ENCODE assay signal across 22 cellular contexts in the genomic region with DNA sequence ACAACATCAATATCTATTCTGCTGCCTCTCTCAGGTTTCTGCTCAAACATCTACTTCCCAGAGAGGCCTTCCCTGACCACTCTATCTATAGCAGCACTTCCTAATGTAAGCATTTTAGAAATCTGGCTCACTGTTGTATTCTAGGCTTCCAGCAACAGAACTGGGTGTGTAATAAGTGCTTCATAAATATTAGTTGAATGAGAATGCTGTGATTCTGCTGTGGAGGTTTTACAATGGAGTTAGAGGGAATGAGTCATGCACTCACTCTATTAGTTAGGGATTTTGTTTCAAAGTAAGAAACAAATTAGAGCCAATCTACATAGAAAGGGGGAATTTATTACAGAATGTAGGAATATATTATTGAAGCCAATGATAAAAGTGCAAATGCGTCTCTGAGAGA. TPM values are rescaled to one million over a fixed set of nuclear protein-coding genes. Genes with fewer than 3 reads are reported as not detected.
A peak's percentile ranks its signal among the peaks of the same experiment; 100 is the strongest.
DNase-seq lines count a peak whose midpoint lies in the region; ATAC-seq and TF ChIP-seq lines count a peak whose summit lies in the region.
"Had no signal": no experiment of that assay in that cellular context is flagged by ENCODE, and none has a peak within 500 bp of the region (broad histone marks: within the 10 kb centered on the region; RNA-seq: fewer than 3 reads in every experiment).

No MANE protein-coding gene starts in this region.

- no peak overlapping the region for H2AFZ ChIP-seq in PC-3 (ENCODE audit: low read length)
- H2AFZ ChIP-seq: GM23338 had no signal

- no peaks in the 10 kb centered on the region for H3K27me3 ChIP-seq in PC-3 (ENCODE audit: low read length)
- H3K27me3 ChIP-seq: BLaER1 had no signal

- no peaks in the 10 kb centered on the region for H4K20me1 ChIP-seq in PC-3 (ENCODE audit: low read length)
- H4K20me1 ChIP-seq: BLaER1 had no signal

- H3K9me2 ChIP-seq in PC-3 (replicated peaks; ENCODE audit: low read length): no peaks in the 10 kb centered on the region

- H3K27ac ChIP-seq in PC-3 (ENCODE audit: low read length) (no peak overlapping the region), temporal lobe (ENCODE audit: low read depth, low read length) (peak overlapping the region; percentile 57)
- H3K27ac ChIP-seq: BLaER1, C4-2B had no signal

- peaks cover 15% of the 10 kb centered on the region for H3K27me3 Mint-ChIP-seq in activated CD4-positive, alpha-beta T cell treated with anti-CD3 and anti-CD28 coated beads for 36 hours
- H3K27me3 Mint-ChIP-seq: B cell; CD4-positive, CD25-positive, alpha-beta regulatory T cell had no signal

- intact Hi-C loops in PC-3 (cut with micrococcal nuclease): no loop called here
- intact Hi-C loops in activated CD4-positive, alpha-beta T cell treated with anti-CD3 and anti-CD28 coated beads for 36 hours (cut with DNase I, micrococcal nuclease): no loop called here

- CTCF ChIA-PET in PC-3 (lab: Charles Lee): no interaction called here
- CTCF ChIA-PET in activated CD4-positive, alpha-beta T cell treated with anti-CD3 and anti-CD28 coated beads for 36 hours (lab: Charles Lee): no interaction called here

- H3K27ac Mint-ChIP-seq in activated CD4-positive, alpha-beta T cell treated with anti-CD3 and anti-CD28 coated beads for 36 hours: no peak overlapping the region
- H3K27ac Mint-ChIP-seq: B cell; CD8-positive, alpha-beta T cell; GM23338; H9 had no signal

- no peaks in the 10 kb centered on the region for H3K4me1 Mint-ChIP-seq in activated CD4-positive, alpha-beta T cell treated with anti-CD3 and anti-CD28 coated beads for 36 hours
- H3K4me1 Mint-ChIP-seq: B cell; CD4-positive, CD25-positive, alpha-beta regulatory T cell; GM23338; H9 had no signal

- H3K9ac ChIP-seq in PC-3 (ENCODE audit: low read length): no peak overlapping the region
- H3K9ac ChIP-seq: BLaER1 had no signal

- no peak for TF ChIP-seq CTCF in PC-3 (conservative IDR thresholded peaks at IDR 0.05; ENCODE audit: low read depth, low read length)

- H3K9me3 ChIP-seq in PC-3 (ENCODE audit: low read length): no peaks in the 10 kb centered on the region
- H3K9me3 ChIP-seq: Caco-2 had no signal

- H3K36me3 ChIP-seq in PC-3 (ENCODE audit: low read depth, low read length): no peaks in the 10 kb centered on the region
- H3K36me3 ChIP-seq: BLaER1 had no signal

- no peak overlapping the region for H3K4me3 ChIP-seq in PC-3 (ENCODE audit: low read length)
- H3K4me3 ChIP-seq: BLaER1, GM12878, GM23338 had no signal

- ATAC-seq in PC-3: peak; percentile 88
- ATAC-seq in activated CD4-positive, alpha-beta T cell treated with anti-CD3 and anti-CD28 coated beads for 36 hours: no peak
- no peak for ATAC-seq in stimulated activated naive CD8-positive, alpha-beta T cell treated with anti-CD3 and anti-CD28 coated beads, Interleukin-15, Interleukin-2, amounts not matched to agents 100 U/mL and 50 U/mL, for 24 hours
- ATAC-seq: CD8-positive, alpha-beta T cell; GM12878; GM23338; HCT116 had no signal

- H3K4me1 ChIP-seq in PC-3 (ENCODE audit: insufficient read depth, low read length): peaks cover 17% of the 10 kb centered on the region
- H3K4me1 ChIP-seq: BLaER1, Caco-2 had no signal

- DNase-seq in ELR (ENCODE audit: low read depth): peak; percentile 8
- DNase-seq in PC-3: peak; percentile 68
- DNase-seq in astrocyte of the hippocampus (ENCODE audit: low read depth, low spot score): peak; percentile 6
- DNase-seq in SW 1271 (lab: John Stamatoyannopoulos, UW): no peak
- no peak for DNase-seq in activated CD4-positive, alpha-beta T cell treated with anti-CD3 and anti-CD28 coated beads for 36 hours
- DNase-seq in stimulated activated naive CD8-positive, alpha-beta T cell treated with anti-CD3 and anti-CD28 coated beads, Interleukin-15, Interleukin-2, amounts not matched to agents 100 U/mL and 50 U/mL, for 24 hours: no peak
- DNase-seq: 8988T; Caco-2; CD4-positive, CD25-positive, alpha-beta regulatory T cell; CD8-positive, alpha-beta T cell; DMS153; DND-41; GDM1; H9 had no signal

- H3K4me3 Mint-ChIP-seq in activated CD4-positive, alpha-beta T cell treated with anti-CD3 and anti-CD28 coated beads for 36 hours: no peak overlapping the region
- H3K4me3 Mint-ChIP-seq: B cell; CD4-positive, CD25-positive, alpha-beta regulatory T cell; CD8-positive, alpha-beta T cell; GM23338; H9 had no signal

- H3K36me3 Mint-ChIP-seq in activated CD4-positive, alpha-beta T cell treated with anti-CD3 and anti-CD28 coated beads for 36 hours (ENCODE audit: low read depth): no peaks in the 10 kb centered on the region
- H3K36me3 Mint-ChIP-seq: CD4-positive, CD25-positive, alpha-beta regulatory T cell; CD8-positive, alpha-beta T cell had no signal

- H3K79me2 ChIP-seq in PC-3 (ENCODE audit: low read length): no peaks in the 10 kb centered on the region

- POLR2A ChIA-PET in PC-3 (lab: Charles Lee; ENCODE audit: unreplicated experiment): no interaction called here
- POLR2A ChIA-PET in activated CD4-positive, alpha-beta T cell treated with anti-CD3 and anti-CD28 coated beads for 36 hours (lab: Charles Lee): no interaction called here

- H3F3A ChIP-seq in PC-3 (ENCODE audit: low read length, unreplicated experiment): no peaks in the 10 kb centered on the region

- H3K9me3 Mint-ChIP-seq in activated CD4-positive, alpha-beta T cell treated with anti-CD3 and anti-CD28 coated beads for 36 hours (ENCODE audit: low read depth): peaks cover 24% of the 10 kb centered on the region

- BruUV-seq in PC-3 (replicated peaks; lab: Mats Ljungman, UMichigan): no TSS peak

- no peak overlapping the region for H3K4me2 ChIP-seq in PC-3 (ENCODE audit: low read length)
- H3K4me2 ChIP-seq: BLaER1, GM23338 had no signal

RNA-seq across cellular contexts. Expression of a gene that starts 38.6 kb away (rescaled TPM):
- total RNA-seq in PC-3 (2014; rRNA removed) (17.7 and 19.3 TPM in 2 replicates), temporal lobe (2.5 TPM)
- total RNA-seq in activated CD4-positive, alpha-beta T cell treated with anti-CD3 and anti-CD28 coated beads for 36 hours: 1 to 10 TPM in 1 of 2 experiments, under 1 TPM in 1; 0.86 to 1.8 TPM
- total RNA-seq: B cell; Caco-2; CD8-positive, alpha-beta T cell; H4 had no signal

Comparison
In these comparisons a context has a peak if more than half of its experiments do, and no peak if none do; other contexts are left out.
1. DNase-seq: peak in ELR (single experiment), PC-3 (single experiment) and astrocyte of the hippocampus (single experiment); none in SW 1271 (0 of 2), activated CD4-positive, alpha-beta T cell treated with anti-CD3 and anti-CD28 coated beads for 36 hours (single experiment) and stimulated activated naive CD8-positive, alpha-beta T cell treated with anti-CD3 and anti-CD28 coated beads, Interleukin-15, Interleukin-2, amounts not matched to agents 100 U/mL and 50 U/mL, for 24 hours (single experiment).